Comparison of ENCODE assay signal across 8 cellular contexts in the genomic region with DNA sequence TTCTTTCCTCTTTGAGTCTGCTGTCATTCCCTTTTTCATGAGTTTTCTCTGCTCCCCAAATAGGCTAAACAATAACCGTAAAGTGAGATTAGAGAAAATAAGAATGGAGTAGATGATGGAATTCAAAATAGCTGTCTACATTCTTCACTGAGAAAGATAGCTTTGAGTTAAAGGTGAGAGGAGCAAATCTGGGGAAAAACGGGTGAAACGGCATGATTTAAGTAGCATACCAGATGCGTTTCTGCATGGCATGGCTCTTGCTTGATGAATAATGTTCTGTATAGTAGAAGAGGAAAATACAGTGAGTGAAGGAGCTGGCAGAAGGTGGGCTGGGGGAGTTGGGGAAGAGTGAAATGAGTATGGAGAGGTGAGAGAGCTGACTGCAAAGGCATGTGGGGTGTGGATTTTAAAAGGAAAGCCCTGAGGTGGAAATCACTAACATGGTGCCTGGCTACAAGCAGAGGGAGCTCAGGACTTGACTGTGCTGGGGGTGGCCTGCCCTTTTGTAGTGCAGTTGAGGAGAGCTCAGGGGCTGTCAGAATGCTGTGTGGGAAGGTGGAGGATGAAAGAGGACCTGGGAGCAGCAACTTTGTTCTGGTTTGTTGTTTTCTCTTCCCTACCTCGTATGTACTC. TPM values are rescaled to one million over a fixed set of nuclear protein-coding genes. Genes with fewer than 3 reads are reported as not detected.
DNase-seq lines count a peak whose midpoint lies in the region; ATAC-seq and TF ChIP-seq lines count a peak whose summit lies in the region.

No MANE protein-coding gene starts in this region.

- intact Hi-C loops in stomach (cut with DNase I; ENCODE audit: low total_unique reads) = no loop called here

- H4K20me1 ChIP-seq in SK-N-SH (ENCODE audit: insufficient read depth) = no peaks in the 10 kb centered on the region

- H3K36me3 ChIP-seq in SK-N-SH (replicated peaks in 1 of 2; ENCODE audit: control insufficient read depth in 1 of 2, insufficient read depth in 2 of 2, low read length in 1 of 2) (peaks cover 0 to 7% of the 10 kb centered on the region in 2 experiments), stomach (no peaks in the 10 kb centered on the region), tibial nerve (peaks cover 0 to 5% (median 0%) of the 10 kb centered on the region in 3 donors)

- H3K9me3 ChIP-seq in SK-N-SH (no peaks in the 10 kb centered on the region), stomach (no peaks in the 10 kb centered on the region), tibial nerve (no peaks in the 10 kb centered on the region)

- H3K4me3 Mint-ChIP-seq in activated T-helper 17 cell treated with anti-CD3 and anti-CD28 coated beads, Interleukin-2, amount 50 U/mL, for 72 hours = no peak overlapping the region

- peaks cover 25% of the 10 kb centered on the region for H3K4me1 Mint-ChIP-seq in activated T-helper 17 cell treated with anti-CD3 and anti-CD28 coated beads, Interleukin-2, amount 50 U/mL, for 72 hours

- TF ChIP-seq POLR2A in stomach (IDR thresholded peaks at IDR 0.05) (no peak), tibial nerve (IDR thresholded peaks at IDR 0.05) (no peak)

- H3K9ac ChIP-seq in SK-N-SH = no peak overlapping the region

- POLR2A ChIA-PET in SK-N-SH (lab: Yijun Ruan, JAX) = interaction anchor here (1.0 kb wide), 1 partner anchor 61 kb away, joined by 3 read pairs; no protein-coding TSS in a partner anchor

- H3K27me3 Mint-ChIP-seq in activated T-helper 17 cell treated with anti-CD3 and anti-CD28 coated beads, Interleukin-2, amount 50 U/mL, for 72 hours = no peaks in the 10 kb centered on the region

- CTCF ChIA-PET in SK-N-SH (lab: Yijun Ruan, JAX) = interaction anchor here (0.8 kb wide), 1 partner anchor 94 kb away, joined by 3 read pairs; no protein-coding TSS in a partner anchor

- no peak overlapping the region for H2AFZ ChIP-seq in SK-N-SH (ENCODE audit: low read depth)

- ATAC-seq in SK-N-SH treated with all-trans-retinoic acid at 6 μM for 48 hours (peak; percentile 29; the same call in 2 of the 3 replicates), GM19463 (IDR thresholded peaks at IDR 0.05; ENCODE audit: unreplicated experiment) (no peak)
- ATAC-seq in activated T-helper 17 cell treated with anti-CD3 and anti-CD28 coated beads, Interleukin-2, amount 50 U/mL, for 72 hours (replicated peaks) = no peak

- no peaks in the 10 kb centered on the region for H3K9me3 Mint-ChIP-seq in activated T-helper 17 cell treated with anti-CD3 and anti-CD28 coated beads, Interleukin-2, amount 50 U/mL, for 72 hours

- TF ChIP-seq CTCF in SK-N-SH (IDR thresholded peaks at IDR 0.05) = no peak
- no peak for TF ChIP-seq CTCF in stomach (IDR thresholded peaks at IDR 0.05)
- no peak for TF ChIP-seq CTCF in tibial nerve (IDR thresholded peaks at IDR 0.05)

- H3K27me3 ChIP-seq in SK-N-SH (ENCODE audit: insufficient read depth) (no peaks in the 10 kb centered on the region), stomach (no peaks in the 10 kb centered on the region), tibial nerve (no peaks in the 10 kb centered on the region)

- H3K79me2 ChIP-seq in SK-N-SH (ENCODE audit: insufficient read depth) = peaks cover 60% of the 10 kb centered on the region

- no peak overlapping the region for H3K4me2 ChIP-seq in SK-N-SH

- WGBS in SK-N-SH (ENCODE audit: low lambda C conversion rate) = 94% methylated on average over 5 of the region's 5 CpGs
- 44 to 55% (median 52%) methylated on average over 5 of the region's 5 CpGs for WGBS in stomach, 5 donors
- 20 to 28% methylated on average over 5 of the region's 5 CpGs for WGBS in tibial nerve, 2 donors

- H3K4me3 ChIP-seq in SK-N-SH (ENCODE audit: low read depth in 2 of 2, low read length in 1 of 2) = no peak overlapping the region
- H3K4me3 ChIP-seq in stomach = no peak overlapping the region
- H3K4me3 ChIP-seq in tibial nerve = no peak overlapping the region

- H3K9me2 ChIP-seq in SK-N-SH = no peaks in the 10 kb centered on the region

- peaks cover 30% of the 10 kb centered on the region for H3F3A ChIP-seq in SK-N-SH (replicated peaks; ENCODE audit: insufficient read depth)

- peak overlapping the region; percentile 41 for H3K27ac Mint-ChIP-seq in activated T-helper 17 cell treated with anti-CD3 and anti-CD28 coated beads, Interleukin-2, amount 50 U/mL, for 72 hours

- peaks cover 19% of the 10 kb centered on the region for H3K36me3 Mint-ChIP-seq in activated T-helper 17 cell treated with anti-CD3 and anti-CD28 coated beads, Interleukin-2, amount 50 U/mL, for 72 hours (ENCODE audit: low read depth)

- no peak for TF ChIP-seq RAD21 in SK-N-SH (IDR thresholded peaks at IDR 0.05; ENCODE audit: low read length)

- no peak for DNase-seq in SK-N-SH
- peak; percentile 55 for DNase-seq in left kidney (ENCODE audit: low read depth, low spot score)
- no peak for DNase-seq in stomach
- DNase-seq in H4 (ENCODE audit: low spot score) = no peak
- DNase-seq in tibial nerve (ENCODE audit: low spot score in 2 of 2) = no peak

- H3K4me1 ChIP-seq in SK-N-SH (ENCODE audit: control insufficient read depth in 1 of 2, insufficient read depth in 2 of 2, low read depth in 1 of 2, low read length in 1 of 2) (peaks cover 6 to 8% of the 10 kb centered on the region in 2 experiments; a peak in 3 of 4 replicates), stomach (peaks cover 40 to 68% (median 55%) of the 10 kb centered on the region in 4 donors), tibial nerve (peaks cover 0 to 63% (median 40%) of the 10 kb centered on the region in 4 donors)

- H3K27ac ChIP-seq in SK-N-SH (ENCODE audit: low read depth in 2 of 2, low read length in 1 of 2) (no peak overlapping the region), stomach (peak overlapping the region in 3 of 5 donors; percentile 43 to 75 (median 65)), tibial nerve (peak overlapping the region in 2 of 4 donors; percentile 62 to 73)

- TF ChIP-seq EP300 in SK-N-SH (IDR thresholded peaks at IDR 0.05; ENCODE audit: borderline replicate concordance in 1 of 2, low read depth in 1 of 2, low read length in 1 of 2) (no peak), stomach (IDR thresholded peaks at IDR 0.05) (no peak), tibial nerve (IDR thresholded peaks at IDR 0.05) (no peak)

TF ChIP-seq in SK-N-SH treated with all-trans-retinoic acid at 6 μM for 48 hours, 23 proteins besides CTCF, POLR2A, EP300 and RAD21:
- TF ChIP-seq ZNF8 (CRISPR knock-in tag; IDR thresholded peaks at IDR 0.05) (no peak), GLIS3 (CRISPR knock-in tag; IDR thresholded peaks at IDR 0.05) (no peak), BACH2 (CRISPR knock-in tag; IDR thresholded peaks at IDR 0.05; ENCODE audit: borderline replicate concordance) (no peak), OSR1 (CRISPR knock-in tag; IDR thresholded peaks at IDR 0.05) (no peak), ISL1 (CRISPR knock-in tag; IDR thresholded peaks at IDR 0.05) (no peak), SNAI2 (CRISPR knock-in tag; IDR thresholded peaks at IDR 0.05) (no peak), PPARA (CRISPR knock-in tag; IDR thresholded peaks at IDR 0.05; ENCODE audit: borderline replicate concordance) (no peak), CSDC2 (CRISPR knock-in tag; IDR thresholded peaks at IDR 0.05) (no peak), TCF4 (CRISPR knock-in tag; IDR thresholded peaks at IDR 0.05; ENCODE audit: borderline replicate concordance) (no peak), ZC3H10 (CRISPR knock-in tag; IDR thresholded peaks at IDR 0.05) (no peak)

TF ChIP-seq in SK-N-SH, 30 proteins besides CTCF, POLR2A, EP300 and RAD21:
- TF ChIP-seq YY1 (IDR thresholded peaks at IDR 0.05; ENCODE audit: low read depth) = no peak

RNA-seq across cellular contexts. Expression of a gene that starts 8.8 kb away (rescaled TPM):
- polyA plus RNA-seq in SK-N-SH (2012; rRNA removed) (5.1 and 6.6 TPM in 2 replicates), stomach (1 to 10 TPM; 2.8 to 4.7 (median 3.1) TPM)
- polyA plus RNA-seq in SK-N-SH (2012; cell fraction: cytosol; rRNA removed) = 5.2 and 6.2 TPM in 2 replicates
- 7.1 and 11.2 TPM in 2 replicates for polyA plus RNA-seq in SK-N-SH (2012; cell fraction: nucleus; rRNA removed)
- total RNA-seq in activated T-helper 17 cell treated with anti-CD3 and anti-CD28 coated beads, Interleukin-2, amount 50 U/mL, for 72 hours = 10 to 100 TPM; 16.7 to 19.3 TPM
- total RNA-seq in stomach (10 to 100 TPM in 3 of 5 donors, 1 to 10 TPM in 2; 2.9 to 23.2 (median 11.1) TPM), tibial nerve (10 to 100 TPM; 17.1 to 25.1 (median 23.2) TPM)
- total RNA-seq in H4 (2014; rRNA removed; shearing (Covaris generic)) = 2.3 and 3.4 TPM in 2 replicates

RNA-seq across cellular contexts. Expression of a gene that starts 44.8 kb away (rescaled TPM):
- 12.7 and 18.2 TPM in 2 replicates for polyA plus RNA-seq in SK-N-SH (2012; rRNA removed)
- 12.9 and 15.1 TPM in 2 replicates for polyA plus RNA-seq in SK-N-SH (2012; cell fraction: cytosol; rRNA removed)
- polyA plus RNA-seq in SK-N-SH (2012; cell fraction: nucleus; rRNA removed) = 11.8 and 12.9 TPM in 2 replicates
- 10 to 100 TPM; 16.6 to 17.7 TPM for total RNA-seq in activated T-helper 17 cell treated with anti-CD3 and anti-CD28 coated beads, Interleukin-2, amount 50 U/mL, for 72 hours
- 10 to 100 TPM; 14.2 to 33.0 (median 15.2) TPM for total RNA-seq in stomach
- polyA plus RNA-seq in stomach = 10 to 100 TPM; 16.9 to 24.6 (median 19.6) TPM
- total RNA-seq in H4 (2014; rRNA removed; shearing (Covaris generic)) = 49.7 and 66.4 TPM in 2 replicates
- 10 to 100 TPM; 20.7 to 29.4 (median 25.4) TPM for total RNA-seq in tibial nerve

Comparison
In these comparisons a context has a peak if more than half of its experiments do, and no peak if none do; other contexts are left out.
1. H3K27ac ChIP-seq: peak in stomach (3 of 5); none in SK-N-SH (0 of 2).